In genomic region chr21:29762570-29763082, GRCh38 we compare ENCODE assay signal across 30 cellular contexts.
"Had no signal": no experiment of that assay in that cellular context is flagged by ENCODE, and none has a peak within 500 bp of the region (broad histone marks: within the 10 kb centered on the region; RNA-seq: fewer than 3 reads in every experiment).

No MANE protein-coding gene starts in this region.

- H3K4me1 ChIP-seq: colonic mucosa, esophagus muscularis mucosa, esophagus squamous epithelium, foreskin keratinocyte, gastrocnemius medialis, gastroesophageal sphincter, heart left ventricle, heart right ventricle had no signal

- H3K27ac Mint-ChIP-seq: dendritic cell treated with granulocyte-macrophage colony-stimulating factor and Interleukin-4, amounts not matched to agents 40 ng/mL and 50 ng/mL, for 4 days; effector memory CD8-positive, alpha-beta T cell; endodermal cell had no signal

- H3K9me3 Mint-ChIP-seq: dendritic cell treated with granulocyte-macrophage colony-stimulating factor and Interleukin-4, amounts not matched to agents 40 ng/mL and 50 ng/mL, for 4 days; endodermal cell had no signal

- DNase-seq: colonic mucosa; cortex of kidney; dermis blood vessel endothelial cell; dorsolateral prefrontal cortex; effector CD4-positive, alpha-beta T cell; effector CD8-positive, alpha-beta T cell; effector memory CD4-positive, alpha-beta T cell; effector memory CD8-positive, alpha-beta T cell; endodermal cell; erythroblast; esophagus squamous epithelium; foreskin fibroblast; foreskin keratinocyte; foreskin melanocyte; gastrocnemius medialis; glutamatergic neuron; head of caudate nucleus; heart left ventricle; heart right ventricle had no signal

- H3K36me3 ChIP-seq: colonic mucosa, esophagus muscularis mucosa, esophagus squamous epithelium, gastrocnemius medialis, gastroesophageal sphincter, heart left ventricle, heart right ventricle had no signal

- H3K79me2 ChIP-seq: hepatocyte had no signal

- H3K27me3 ChIP-seq: colonic mucosa, dorsolateral prefrontal cortex, esophagus squamous epithelium, gastrocnemius medialis, heart right ventricle, hepatocyte had no signal

- FAIRE-seq: colon, endometrium, endothelial cell of umbilical vein, frontal cortex had no signal

- H2AFZ ChIP-seq: hepatocyte had no signal

- H3K27me3 Mint-ChIP-seq: effector memory CD8-positive, alpha-beta T cell had no signal

- ATAC-seq: effector memory CD8-positive, alpha-beta T cell; esophagus mucosa; foreskin keratinocyte; gastrocnemius medialis; gastroesophageal sphincter; heart left ventricle; heart right ventricle had no signal

- H3K27ac ChIP-seq: colonic mucosa, coronary artery, dorsolateral prefrontal cortex, epithelial cell of prostate, esophagus muscularis mucosa, esophagus squamous epithelium, foreskin keratinocyte, gastrocnemius medialis, gastroesophageal sphincter, heart left ventricle, heart right ventricle, hepatocyte had no signal

- H3K9me3 ChIP-seq: colonic mucosa, esophagus muscularis mucosa, esophagus squamous epithelium, gastrocnemius medialis, gastroesophageal sphincter, heart left ventricle, heart right ventricle had no signal

- H3K4me3 Mint-ChIP-seq: dendritic cell treated with granulocyte-macrophage colony-stimulating factor and Interleukin-4, amounts not matched to agents 40 ng/mL and 50 ng/mL, for 4 days; effector memory CD8-positive, alpha-beta T cell; endodermal cell had no signal

- H3K4me3 ChIP-seq: colonic mucosa, coronary artery, dorsolateral prefrontal cortex, esophagus muscularis mucosa, esophagus squamous epithelium, gastrocnemius medialis, gastroesophageal sphincter, heart left ventricle, heart right ventricle, hepatocyte had no signal

- H3K4me1 Mint-ChIP-seq: endodermal cell had no signal

- H3K4me2 ChIP-seq: hepatocyte had no signal
